8 cellular contexts compared by ENCODE assay signal in genomic region chr3:8962226-8962861, GRCh38. TPM values are rescaled to one million over a fixed set of nuclear protein-coding genes. Genes with fewer than 3 reads are reported as not detected.
DNase-seq lines count a peak whose midpoint lies in the region; ATAC-seq and TF ChIP-seq lines count a peak whose summit lies in the region.

No MANE protein-coding gene starts in this region.

- H3K4me1 Mint-ChIP-seq in activated CD4-positive, alpha-beta T cell treated with anti-CD3 and anti-CD28 coated beads, Interleukin-2, amount 10 ng/mL, durations not matched to agents 7 days and 5 days, result peaks cover 55% of the 10 kb centered on the region

- peak overlapping the region; percentile 99 for H3K27ac Mint-ChIP-seq in activated CD4-positive, alpha-beta T cell treated with anti-CD3 and anti-CD28 coated beads, Interleukin-2, amount 10 ng/mL, durations not matched to agents 7 days and 5 days

- peaks cover 1% of the 10 kb centered on the region for H3K27me3 Mint-ChIP-seq in activated CD4-positive, alpha-beta T cell treated with anti-CD3 and anti-CD28 coated beads, Interleukin-2, amount 10 ng/mL, durations not matched to agents 7 days and 5 days

- 27% methylated on average over 6 of the region's 6 CpGs for WGBS in suprapubic skin

- no peaks in the 10 kb centered on the region for H3K9me3 ChIP-seq in suprapubic skin

- H3K36me3 ChIP-seq in suprapubic skin, result peaks cover 3% of the 10 kb centered on the region

- TF ChIP-seq POLR2A in suprapubic skin (IDR thresholded peaks at IDR 0.05), result no peak

- no peak for DNase-seq in activated CD4-positive, alpha-beta T cell treated with anti-CD3 and anti-CD28 coated beads, Interleukin-2, amount 10 ng/mL, durations not matched to agents 7 days and 5 days
- DNase-seq in activated CD4-positive, alpha-beta T cell treated with anti-CD3 and anti-CD28 coated beads, Interleukin-2, amount 50 U/mL, for 4 hours, result no peak
- no peak for DNase-seq in suprapubic skin (ENCODE audit: low spot score in 2 of 2)
- no peak for DNase-seq in sciatic nerve (ENCODE audit: low spot score)
- DNase-seq in stimulated activated CD4-positive, alpha-beta T cell treated with anti-CD3 and anti-CD28 coated beads, Interleukin-2, amount 100 ng/mL, for 24 hours, result no peak
- DNase-seq in stimulated activated CD8-positive, alpha-beta memory T cell treated with anti-CD3 and anti-CD28 coated beads, Interleukin-4, amount 100 ng/mL, for 48 hours, result no peak

- no peaks in the 10 kb centered on the region for H3K9me3 Mint-ChIP-seq in activated CD4-positive, alpha-beta T cell treated with anti-CD3 and anti-CD28 coated beads, Interleukin-2, amount 10 ng/mL, durations not matched to agents 7 days and 5 days

- H3K36me3 Mint-ChIP-seq in activated CD4-positive, alpha-beta T cell treated with anti-CD3 and anti-CD28 coated beads, Interleukin-2, amount 10 ng/mL, durations not matched to agents 7 days and 5 days (ENCODE audit: low read depth), result peaks cover 20% of the 10 kb centered on the region

- peak overlapping the region; percentile 97 for H3K4me3 Mint-ChIP-seq in activated CD4-positive, alpha-beta T cell treated with anti-CD3 and anti-CD28 coated beads, Interleukin-2, amount 10 ng/mL, durations not matched to agents 7 days and 5 days

- CTCF ChIA-PET in activated CD4-positive, alpha-beta T cell treated with anti-CD3 and anti-CD28 coated beads, Interleukin-2, amount 10 ng/mL, durations not matched to agents 7 days and 5 days (lab: Charles Lee), result no interaction called here

- no peak for TF ChIP-seq EP300 in suprapubic skin (IDR thresholded peaks at IDR 0.05)

- H3K27me3 ChIP-seq in suprapubic skin, result no peaks in the 10 kb centered on the region

- peaks cover 32% of the 10 kb centered on the region for H3K4me1 ChIP-seq in suprapubic skin

- intact Hi-C loops in sciatic nerve (cut with DNase I), result no loop called here

- POLR2A ChIA-PET in activated CD4-positive, alpha-beta T cell treated with anti-CD3 and anti-CD28 coated beads, Interleukin-2, amount 10 ng/mL, durations not matched to agents 7 days and 5 days (lab: Charles Lee), result no interaction called here

- no peak overlapping the region for H3K27ac ChIP-seq in suprapubic skin

- no peak for ATAC-seq in sciatic nerve

- TF ChIP-seq CTCF in WI38 (IDR thresholded peaks at IDR 0.05; ENCODE audit: low read depth, low read length), result no peak
- no peak for TF ChIP-seq CTCF in suprapubic skin (IDR thresholded peaks at IDR 0.05)

- H3K4me3 ChIP-seq in WI38 (ENCODE audit: low read depth, low read length) (peak overlapping the region; percentile 86), iPS-11a (ENCODE audit: low read depth, low read length) (peak overlapping the region; percentile 58), suprapubic skin (peak overlapping the region; percentile 86)

RNA-seq across cellular contexts. Expression of gene RAD18, which starts 0.9 kb away (rescaled TPM):
- 10 to 100 TPM; 29.9 to 38.3 TPM for total RNA-seq in activated CD4-positive, alpha-beta T cell treated with anti-CD3 and anti-CD28 coated beads, Interleukin-2, amount 10 ng/mL, durations not matched to agents 7 days and 5 days
- 10 to 100 TPM in 1 of 4 donors, 1 to 10 TPM in 3; 4.7 to 15.6 (median 8.5) TPM for total RNA-seq in suprapubic skin
- total RNA-seq in sciatic nerve, result 11.4 TPM
